8 cellular contexts compared by ENCODE assay signal in genomic region chr12:117685115-117685926, GRCh38.
A peak's percentile ranks its signal among the peaks of the same experiment; 100 is the strongest.
DNase-seq lines count a peak whose midpoint lies in the region; ATAC-seq and TF ChIP-seq lines count a peak whose summit lies in the region.
"Had no signal": no experiment of that assay in that cellular context is flagged by ENCODE, and none has a peak within 500 bp of the region (broad histone marks: within the 10 kb centered on the region; RNA-seq: fewer than 3 reads in every experiment).

No MANE protein-coding gene starts in this region.

- H3K27ac Mint-ChIP-seq in natural killer cell treated with Interleukin-12 subunit alpha and Interleukin-12 subunit beta and Interleukin-15 and Interleukin-18, amount 100 ng/mL, for 72 hours: no peak overlapping the region
- H3K27ac Mint-ChIP-seq: IgD-negative memory B cell had no signal

- DNase-seq in HT1080 (ENCODE audit: low read depth): peak; percentile 22
- peak; percentile 71 to 87 for DNase-seq in SHP77 (lab: John Stamatoyannopoulos, UW)
- peak; percentile 93 for DNase-seq in iPS-NIHi11 (ENCODE audit: low spot score)
- DNase-seq in suprapubic skin (ENCODE audit: low spot score in 2 of 2): peak; percentile 83 to 89
- no peak for DNase-seq in natural killer cell treated with Interleukin-12 subunit alpha and Interleukin-12 subunit beta and Interleukin-15 and Interleukin-18, amount 100 ng/mL, for 72 hours (ENCODE audit: low spot score)

- ATAC-seq in GM21526 (IDR thresholded peaks at IDR 0.05; ENCODE audit: low FRiP score, unreplicated experiment) (no peak), HG02840 (IDR thresholded peaks at IDR 0.05; ENCODE audit: low FRiP score, unreplicated experiment) (no peak)
- no peak for ATAC-seq in natural killer cell treated with Interleukin-12 subunit alpha and Interleukin-12 subunit beta and Interleukin-15 and Interleukin-18, amount 100 ng/mL, for 72 hours

- peaks cover 3% of the 10 kb centered on the region for H3K9me3 Mint-ChIP-seq in natural killer cell treated with Interleukin-12 subunit alpha and Interleukin-12 subunit beta and Interleukin-15 and Interleukin-18, amount 100 ng/mL, for 72 hours

- peaks cover 22% of the 10 kb centered on the region for H3K4me1 ChIP-seq in suprapubic skin

- no peaks in the 10 kb centered on the region for H3K36me3 ChIP-seq in suprapubic skin

- no peak overlapping the region for H3K4me3 ChIP-seq in suprapubic skin

- H3K9me3 ChIP-seq in suprapubic skin: no peaks in the 10 kb centered on the region

- no peaks in the 10 kb centered on the region for H3K36me3 Mint-ChIP-seq in natural killer cell treated with Interleukin-12 subunit alpha and Interleukin-12 subunit beta and Interleukin-15 and Interleukin-18, amount 100 ng/mL, for 72 hours

- TF ChIP-seq CTCF in suprapubic skin (IDR thresholded peaks at IDR 0.05): peak in 1 of 2 donors; percentile 11

- WGBS in suprapubic skin: 22% methylated on average over 13 of the region's 13 CpGs

- peaks cover 7 to 13% of the 10 kb centered on the region in 2 donors for H3K27me3 Mint-ChIP-seq in natural killer cell treated with Interleukin-12 subunit alpha and Interleukin-12 subunit beta and Interleukin-15 and Interleukin-18, amount 100 ng/mL, for 72 hours
- H3K27me3 Mint-ChIP-seq: IgD-negative memory B cell had no signal

- no peaks in the 10 kb centered on the region for H3K4me1 Mint-ChIP-seq in natural killer cell treated with Interleukin-12 subunit alpha and Interleukin-12 subunit beta and Interleukin-15 and Interleukin-18, amount 100 ng/mL, for 72 hours (ENCODE audit: low read depth in 2 of 2)
- H3K4me1 Mint-ChIP-seq: IgD-negative memory B cell had no signal

- no peak for TF ChIP-seq EP300 in suprapubic skin (IDR thresholded peaks at IDR 0.05)

- TF ChIP-seq POLR2A in suprapubic skin (IDR thresholded peaks at IDR 0.05): no peak

- no peak overlapping the region for H3K4me3 Mint-ChIP-seq in natural killer cell treated with Interleukin-12 subunit alpha and Interleukin-12 subunit beta and Interleukin-15 and Interleukin-18, amount 100 ng/mL, for 72 hours

- H3K27ac ChIP-seq in suprapubic skin: peak overlapping the region; percentile 78

- H3K27me3 ChIP-seq in suprapubic skin: peaks cover 5% of the 10 kb centered on the region
